Comparison of ENCODE assay signal across 1 cellular context in the genomic region with DNA sequence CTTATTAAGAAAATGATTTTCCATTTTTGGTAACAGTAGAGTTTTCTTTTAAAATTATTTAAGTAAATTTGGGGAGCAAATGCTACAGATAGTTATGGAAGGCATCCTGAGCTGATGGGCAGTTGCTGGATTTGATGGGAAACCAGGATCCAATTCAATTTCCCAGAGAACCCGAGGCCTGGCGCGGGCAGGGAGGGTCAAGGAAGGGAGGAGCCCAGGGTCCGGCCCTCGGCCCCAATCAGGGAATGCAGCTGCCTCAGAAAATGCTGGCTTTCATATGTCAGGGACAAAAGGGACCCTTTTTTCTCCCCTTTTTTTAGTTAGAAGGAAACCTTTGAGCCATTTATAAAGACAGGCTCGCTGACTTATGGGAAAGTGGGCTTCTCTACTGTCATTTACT.
TF ChIP-seq lines count a peak whose summit lies in the region.

No MANE protein-coding gene starts in this region.

TF ChIP-seq in GM23338, 12 proteins besides CTCF, POLR2A, EP300 and RAD21:
- no peak for TF ChIP-seq ZNF114 (CRISPR knock-in tag; IDR thresholded peaks at IDR 0.05)
- TF ChIP-seq NANOG (IDR thresholded peaks at IDR 0.05; ENCODE audit: borderline replicate concordance): no peak
- no peak for TF ChIP-seq ZNF462 (CRISPR knock-in tag; IDR thresholded peaks at IDR 0.05)
- TF ChIP-seq EZH2 (IDR thresholded peaks at IDR 0.05; ENCODE audit: low read depth, unreplicated experiment): no peak
- TF ChIP-seq REST (IDR thresholded peaks at IDR 0.05; ENCODE audit: unreplicated experiment): no peak
- TF ChIP-seq ETS1 (IDR thresholded peaks at IDR 0.05): no peak
- no peak for TF ChIP-seq ZNF331 (CRISPR knock-in tag; IDR thresholded peaks at IDR 0.05; ENCODE audit: low read depth)
